1 cellular context compared by ENCODE assay signal in the genomic region with DNA sequence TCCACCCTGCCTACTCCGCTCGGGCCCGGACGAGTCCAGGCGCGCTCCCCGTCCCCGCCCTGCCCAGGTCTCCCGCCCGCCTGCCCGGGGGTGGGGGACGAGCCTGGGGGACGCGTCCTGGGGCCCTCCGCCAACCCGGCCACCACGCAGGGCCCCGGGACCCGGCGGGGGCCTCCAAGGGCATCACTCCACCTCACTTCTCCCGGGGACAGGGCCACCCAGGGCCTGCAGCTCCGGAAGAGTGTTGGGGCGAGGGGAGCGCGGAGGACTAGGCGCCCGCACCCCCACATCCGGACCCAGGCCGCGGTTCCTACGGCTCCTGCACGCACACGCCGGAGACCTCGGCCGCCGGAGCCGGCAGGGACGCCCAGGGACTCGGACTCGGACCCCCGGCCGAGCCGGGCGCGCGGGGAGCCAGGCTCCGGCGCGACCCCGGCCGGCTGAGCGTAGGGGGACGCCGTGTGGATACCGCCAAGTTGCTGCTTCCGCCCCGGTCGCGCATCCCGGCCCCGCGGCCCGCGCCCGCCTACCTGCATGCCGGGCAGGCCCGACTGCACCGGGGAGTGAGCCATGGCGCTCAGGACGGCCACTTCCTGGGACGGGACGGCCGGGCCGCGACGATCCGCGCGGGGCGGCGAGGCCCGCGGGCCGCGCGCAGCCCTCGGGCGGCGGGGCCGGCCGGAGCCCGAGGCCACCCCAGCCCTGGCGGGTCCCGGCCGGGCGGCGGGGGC.
TF ChIP-seq lines count a peak whose summit lies in the region.

No MANE protein-coding gene starts in this region.

TF ChIP-seq in HepG2, 621 proteins besides CTCF, POLR2A, EP300 and RAD21 (continued from another document and continues in another):
- TF ChIP-seq, protein P1, sequence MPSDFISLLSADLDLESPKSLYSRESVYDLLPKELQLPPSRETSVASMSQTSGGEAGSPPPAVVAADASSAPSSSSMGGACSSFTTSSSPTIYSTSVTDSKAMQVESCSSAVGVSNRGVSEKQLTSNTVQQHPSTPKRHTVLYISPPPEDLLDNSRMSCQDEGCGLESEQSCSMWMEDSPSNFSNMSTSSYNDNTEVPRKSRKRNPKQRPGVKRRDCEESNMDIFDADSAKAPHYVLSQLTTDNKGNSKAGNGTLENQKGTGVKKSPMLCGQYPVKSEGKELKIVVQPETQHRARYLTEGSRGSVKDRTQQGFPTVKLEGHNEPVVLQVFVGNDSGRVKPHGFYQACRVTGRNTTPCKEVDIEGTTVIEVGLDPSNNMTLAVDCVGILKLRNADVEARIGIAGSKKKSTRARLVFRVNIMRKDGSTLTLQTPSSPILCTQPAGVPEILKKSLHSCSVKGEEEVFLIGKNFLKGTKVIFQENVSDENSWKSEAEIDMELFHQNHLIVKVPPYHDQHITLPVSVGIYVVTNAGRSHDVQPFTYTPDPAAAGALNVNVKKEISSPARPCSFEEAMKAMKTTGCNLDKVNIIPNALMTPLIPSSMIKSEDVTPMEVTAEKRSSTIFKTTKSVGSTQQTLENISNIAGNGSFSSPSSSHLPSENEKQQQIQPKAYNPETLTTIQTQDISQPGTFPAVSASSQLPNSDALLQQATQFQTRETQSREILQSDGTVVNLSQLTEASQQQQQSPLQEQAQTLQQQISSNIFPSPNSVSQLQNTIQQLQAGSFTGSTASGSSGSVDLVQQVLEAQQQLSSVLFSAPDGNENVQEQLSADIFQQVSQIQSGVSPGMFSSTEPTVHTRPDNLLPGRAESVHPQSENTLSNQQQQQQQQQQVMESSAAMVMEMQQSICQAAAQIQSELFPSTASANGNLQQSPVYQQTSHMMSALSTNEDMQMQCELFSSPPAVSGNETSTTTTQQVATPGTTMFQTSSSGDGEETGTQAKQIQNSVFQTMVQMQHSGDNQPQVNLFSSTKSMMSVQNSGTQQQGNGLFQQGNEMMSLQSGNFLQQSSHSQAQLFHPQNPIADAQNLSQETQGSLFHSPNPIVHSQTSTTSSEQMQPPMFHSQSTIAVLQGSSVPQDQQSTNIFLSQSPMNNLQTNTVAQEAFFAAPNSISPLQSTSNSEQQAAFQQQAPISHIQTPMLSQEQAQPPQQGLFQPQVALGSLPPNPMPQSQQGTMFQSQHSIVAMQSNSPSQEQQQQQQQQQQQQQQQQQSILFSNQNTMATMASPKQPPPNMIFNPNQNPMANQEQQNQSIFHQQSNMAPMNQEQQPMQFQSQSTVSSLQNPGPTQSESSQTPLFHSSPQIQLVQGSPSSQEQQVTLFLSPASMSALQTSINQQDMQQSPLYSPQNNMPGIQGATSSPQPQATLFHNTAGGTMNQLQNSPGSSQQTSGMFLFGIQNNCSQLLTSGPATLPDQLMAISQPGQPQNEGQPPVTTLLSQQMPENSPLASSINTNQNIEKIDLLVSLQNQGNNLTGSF (CRISPR knock-in tag; IDR thresholded peaks at IDR 0.05): no peak
- peak; percentile 44; the same call in 1 of the 2 replicates for TF ChIP-seq NFKB2 (CRISPR knock-in tag; IDR thresholded peaks at IDR 0.05; ENCODE audit: borderline replicate concordance)
- TF ChIP-seq, protein P2, sequence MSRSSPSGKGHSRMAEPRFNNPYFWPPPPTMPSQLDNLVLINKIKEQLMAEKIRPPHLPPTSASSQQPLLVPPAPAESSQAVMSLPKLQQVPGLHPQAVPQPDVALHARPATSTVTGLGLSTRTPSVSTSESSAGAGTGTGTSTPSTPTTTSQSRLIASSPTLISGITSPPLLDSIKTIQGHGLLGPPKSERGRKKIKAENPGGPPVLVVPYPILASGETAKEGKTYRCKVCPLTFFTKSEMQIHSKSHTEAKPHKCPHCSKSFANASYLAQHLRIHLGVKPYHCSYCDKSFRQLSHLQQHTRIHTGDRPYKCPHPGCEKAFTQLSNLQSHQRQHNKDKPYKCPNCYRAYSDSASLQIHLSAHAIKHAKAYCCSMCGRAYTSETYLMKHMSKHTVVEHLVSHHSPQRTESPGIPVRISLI (CRISPR knock-in tag; IDR thresholded peaks at IDR 0.05; ENCODE audit: borderline replicate concordance): no peak
- TF ChIP-seq, protein P3, sequence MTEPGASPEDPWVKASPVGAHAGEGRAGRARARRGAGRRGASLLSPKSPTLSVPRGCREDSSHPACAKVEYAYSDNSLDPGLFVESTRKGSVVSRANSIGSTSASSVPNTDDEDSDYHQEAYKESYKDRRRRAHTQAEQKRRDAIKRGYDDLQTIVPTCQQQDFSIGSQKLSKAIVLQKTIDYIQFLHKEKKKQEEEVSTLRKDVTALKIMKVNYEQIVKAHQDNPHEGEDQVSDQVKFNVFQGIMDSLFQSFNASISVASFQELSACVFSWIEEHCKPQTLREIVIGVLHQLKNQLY (CRISPR knock-in tag; IDR thresholded peaks at IDR 0.05): no peak
- TF ChIP-seq MAFF (IDR thresholded peaks at IDR 0.05; ENCODE audit: low read depth, low read length): no peak
- TF ChIP-seq NFKBIZ (CRISPR knock-in tag; IDR thresholded peaks at IDR 0.05): no peak
- TF ChIP-seq ZFP41 (CRISPR knock-in tag; IDR thresholded peaks at IDR 0.05; ENCODE audit: borderline replicate concordance): no peak
- TF ChIP-seq SMYD3 (CRISPR knock-in tag; IDR thresholded peaks at IDR 0.05): no peak
- TF ChIP-seq YEATS4 (CRISPR knock-in tag; IDR thresholded peaks at IDR 0.05; ENCODE audit: borderline replicate concordance): no peak; the same call in 1 of the 2 replicates
- no peak for TF ChIP-seq ZMAT3 (CRISPR knock-in tag; conservative IDR thresholded peaks at IDR 0.05)
- TF ChIP-seq RBAK (CRISPR knock-in tag; IDR thresholded peaks at IDR 0.05): no peak
- no peak for TF ChIP-seq ONECUT2 (CRISPR knock-in tag; IDR thresholded peaks at IDR 0.05)
- TF ChIP-seq ZKSCAN8 (CRISPR knock-in tag; IDR thresholded peaks at IDR 0.05; ENCODE audit: borderline replicate concordance): no peak
- no peak for TF ChIP-seq SNAI1 (CRISPR knock-in tag; IDR thresholded peaks at IDR 0.05; ENCODE audit: borderline replicate concordance)
- no peak for TF ChIP-seq ZSCAN12 (CRISPR knock-in tag; IDR thresholded peaks at IDR 0.05)
- TF ChIP-seq ZNF713 (CRISPR knock-in tag; IDR thresholded peaks at IDR 0.05): no peak
- TF ChIP-seq HDAC6 (IDR thresholded peaks at IDR 0.05; ENCODE audit: low read depth, low read length): no peak
- TF ChIP-seq SAFB2 (CRISPR knock-in tag; IDR thresholded peaks at IDR 0.05; ENCODE audit: borderline replicate concordance, low read depth): no peak
- TF ChIP-seq ATF1 (CRISPR knock-in tag; IDR thresholded peaks at IDR 0.05): no peak
- TF ChIP-seq ZNF776 (CRISPR knock-in tag; IDR thresholded peaks at IDR 0.05): no peak
- TF ChIP-seq REPIN1 (CRISPR knock-in tag; IDR thresholded peaks at IDR 0.05; ENCODE audit: borderline replicate concordance, low read depth): no peak
- TF ChIP-seq GLI4 (CRISPR knock-in tag; IDR thresholded peaks at IDR 0.05; ENCODE audit: borderline replicate concordance): no peak
- peak; percentile 12 for TF ChIP-seq YY1 (IDR thresholded peaks at IDR 0.05; ENCODE audit: insufficient read depth, insufficient replicate concordance, low read depth, low read length)
- TF ChIP-seq ZNF260 (CRISPR knock-in tag; IDR thresholded peaks at IDR 0.05; ENCODE audit: borderline replicate concordance, low read depth): no peak
- TF ChIP-seq TCF7L2 (IDR thresholded peaks at IDR 0.05; ENCODE audit: low read depth, low read length): no peak
- no peak for TF ChIP-seq SNRNP70 (IDR thresholded peaks at IDR 0.05; ENCODE audit: low read depth, low read length)
- TF ChIP-seq ZNF10 (CRISPR knock-in tag; IDR thresholded peaks at IDR 0.05; ENCODE audit: borderline replicate concordance, low read depth): no peak
- no peak for TF ChIP-seq ARHGAP35 (CRISPR knock-in tag; IDR thresholded peaks at IDR 0.05; ENCODE audit: borderline replicate concordance)
- TF ChIP-seq ZNF124 (CRISPR knock-in tag; IDR thresholded peaks at IDR 0.05): no peak
- no peak for TF ChIP-seq SRSF4 (IDR thresholded peaks at IDR 0.05; ENCODE audit: low read depth, low read length, poor library complexity, severe bottlenecking)
- TF ChIP-seq EEA1 (CRISPR knock-in tag; IDR thresholded peaks at IDR 0.05; ENCODE audit: borderline replicate concordance): 0 out of 2 replicates have a peak, but pooled peaks have one; percentile 37
- TF ChIP-seq ZNF75D (CRISPR knock-in tag; IDR thresholded peaks at IDR 0.05; ENCODE audit: borderline replicate concordance): no peak
- no peak for TF ChIP-seq ZNF614 (CRISPR knock-in tag; IDR thresholded peaks at IDR 0.05; ENCODE audit: borderline replicate concordance)
- TF ChIP-seq HNRNPK (IDR thresholded peaks at IDR 0.05; ENCODE audit: low read depth, low read length, poor library complexity, severe bottlenecking): no peak
- TF ChIP-seq PHB2 (IDR thresholded peaks at IDR 0.05; ENCODE audit: partially characterized antibody): no peak
- TF ChIP-seq FOXK1 (CRISPR knock-in tag; IDR thresholded peaks at IDR 0.05; ENCODE audit: borderline replicate concordance, low read depth): no peak
- no peak for TF ChIP-seq ZNF615 (CRISPR knock-in tag; IDR thresholded peaks at IDR 0.05; ENCODE audit: borderline replicate concordance)
- TF ChIP-seq JUNB (CRISPR knock-in tag; IDR thresholded peaks at IDR 0.05; ENCODE audit: borderline replicate concordance): no peak
- TF ChIP-seq, protein P4, sequence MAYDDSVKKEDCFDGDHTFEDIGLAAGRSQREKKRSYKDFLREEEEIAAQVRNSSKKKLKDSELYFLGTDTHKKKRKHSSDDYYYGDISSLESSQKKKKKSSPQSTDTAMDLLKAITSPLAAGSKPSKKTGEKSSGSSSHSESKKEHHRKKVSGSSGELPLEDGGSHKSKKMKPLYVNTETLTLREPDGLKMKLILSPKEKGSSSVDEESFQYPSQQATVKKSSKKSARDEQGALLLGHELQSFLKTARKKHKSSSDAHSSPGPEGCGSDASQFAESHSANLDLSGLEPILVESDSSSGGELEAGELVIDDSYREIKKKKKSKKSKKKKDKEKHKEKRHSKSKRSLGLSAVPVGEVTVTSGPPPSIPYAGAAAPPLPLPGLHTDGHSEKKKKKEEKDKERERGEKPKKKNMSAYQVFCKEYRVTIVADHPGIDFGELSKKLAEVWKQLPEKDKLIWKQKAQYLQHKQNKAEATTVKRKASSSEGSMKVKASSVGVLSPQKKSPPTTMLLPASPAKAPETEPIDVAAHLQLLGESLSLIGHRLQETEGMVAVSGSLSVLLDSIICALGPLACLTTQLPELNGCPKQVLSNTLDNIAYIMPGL (CRISPR knock-in tag; IDR thresholded peaks at IDR 0.05; ENCODE audit: borderline replicate concordance in 1 of 2, low read depth in 1 of 2): peak in 1 of 2 experiments; percentile 42; a peak in 1 of 4 replicates
- no peak for TF ChIP-seq U2AF1 (optimal IDR thresholded peaks at IDR 0.05; ENCODE audit: low read depth, low read length)
- TF ChIP-seq PITX1 (CRISPR knock-in tag; IDR thresholded peaks at IDR 0.05): no peak
- no peak for TF ChIP-seq ZNF251 (CRISPR knock-in tag; IDR thresholded peaks at IDR 0.05)
- no peak for TF ChIP-seq HOXD1 (CRISPR knock-in tag; IDR thresholded peaks at IDR 0.05)
- TF ChIP-seq, protein P5, sequence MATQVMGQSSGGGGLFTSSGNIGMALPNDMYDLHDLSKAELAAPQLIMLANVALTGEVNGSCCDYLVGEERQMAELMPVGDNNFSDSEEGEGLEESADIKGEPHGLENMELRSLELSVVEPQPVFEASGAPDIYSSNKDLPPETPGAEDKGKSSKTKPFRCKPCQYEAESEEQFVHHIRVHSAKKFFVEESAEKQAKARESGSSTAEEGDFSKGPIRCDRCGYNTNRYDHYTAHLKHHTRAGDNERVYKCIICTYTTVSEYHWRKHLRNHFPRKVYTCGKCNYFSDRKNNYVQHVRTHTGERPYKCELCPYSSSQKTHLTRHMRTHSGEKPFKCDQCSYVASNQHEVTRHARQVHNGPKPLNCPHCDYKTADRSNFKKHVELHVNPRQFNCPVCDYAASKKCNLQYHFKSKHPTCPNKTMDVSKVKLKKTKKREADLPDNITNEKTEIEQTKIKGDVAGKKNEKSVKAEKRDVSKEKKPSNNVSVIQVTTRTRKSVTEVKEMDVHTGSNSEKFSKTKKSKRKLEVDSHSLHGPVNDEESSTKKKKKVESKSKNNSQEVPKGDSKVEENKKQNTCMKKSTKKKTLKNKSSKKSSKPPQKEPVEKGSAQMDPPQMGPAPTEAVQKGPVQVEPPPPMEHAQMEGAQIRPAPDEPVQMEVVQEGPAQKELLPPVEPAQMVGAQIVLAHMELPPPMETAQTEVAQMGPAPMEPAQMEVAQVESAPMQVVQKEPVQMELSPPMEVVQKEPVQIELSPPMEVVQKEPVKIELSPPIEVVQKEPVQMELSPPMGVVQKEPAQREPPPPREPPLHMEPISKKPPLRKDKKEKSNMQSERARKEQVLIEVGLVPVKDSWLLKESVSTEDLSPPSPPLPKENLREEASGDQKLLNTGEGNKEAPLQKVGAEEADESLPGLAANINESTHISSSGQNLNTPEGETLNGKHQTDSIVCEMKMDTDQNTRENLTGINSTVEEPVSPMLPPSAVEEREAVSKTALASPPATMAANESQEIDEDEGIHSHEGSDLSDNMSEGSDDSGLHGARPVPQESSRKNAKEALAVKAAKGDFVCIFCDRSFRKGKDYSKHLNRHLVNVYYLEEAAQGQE (IDR thresholded peaks at IDR 0.05; ENCODE audit: borderline replicate concordance in 1 of 2, low read depth in 1 of 2, low read length in 2 of 2): no peak
- TF ChIP-seq HNF4G (IDR thresholded peaks at IDR 0.05; ENCODE audit: borderline replicate concordance, low read depth, low read length): no peak
- TF ChIP-seq HNF4G (CRISPR knock-in tag; IDR thresholded peaks at IDR 0.05; ENCODE audit: borderline replicate concordance, low read depth): no peak
- no peak for TF ChIP-seq ZC3H4 (CRISPR knock-in tag; IDR thresholded peaks at IDR 0.05; ENCODE audit: borderline replicate concordance)
- no peak for TF ChIP-seq JARID2 (CRISPR knock-in tag; IDR thresholded peaks at IDR 0.05; ENCODE audit: insufficient replicate concordance)
- TF ChIP-seq ZKSCAN5 (CRISPR knock-in tag; IDR thresholded peaks at IDR 0.05): no peak
- TF ChIP-seq, protein P6, sequence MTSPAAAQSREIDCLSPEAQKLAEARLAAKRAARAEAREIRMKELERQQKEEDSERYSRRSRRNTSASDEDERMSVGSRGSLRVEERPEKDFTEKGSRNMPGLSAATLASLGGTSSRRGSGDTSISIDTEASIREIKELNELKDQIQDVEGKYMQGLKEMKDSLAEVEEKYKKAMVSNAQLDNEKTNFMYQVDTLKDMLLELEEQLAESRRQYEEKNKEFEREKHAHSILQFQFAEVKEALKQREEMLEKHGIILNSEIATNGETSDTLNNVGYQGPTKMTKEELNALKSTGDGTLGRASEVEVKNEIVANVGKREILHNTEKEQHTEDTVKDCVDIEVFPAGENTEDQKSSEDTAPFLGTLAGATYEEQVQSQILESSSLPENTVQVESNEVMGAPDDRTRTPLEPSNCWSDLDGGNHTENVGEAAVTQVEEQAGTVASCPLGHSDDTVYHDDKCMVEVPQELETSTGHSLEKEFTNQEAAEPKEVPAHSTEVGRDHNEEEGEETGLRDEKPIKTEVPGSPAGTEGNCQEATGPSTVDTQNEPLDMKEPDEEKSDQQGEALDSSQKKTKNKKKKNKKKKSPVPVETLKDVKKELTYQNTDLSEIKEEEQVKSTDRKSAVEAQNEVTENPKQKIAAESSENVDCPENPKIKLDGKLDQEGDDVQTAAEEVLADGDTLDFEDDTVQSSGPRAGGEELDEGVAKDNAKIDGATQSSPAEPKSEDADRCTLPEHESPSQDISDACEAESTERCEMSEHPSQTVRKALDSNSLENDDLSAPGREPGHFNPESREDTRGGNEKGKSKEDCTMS (CRISPR knock-in tag; conservative IDR thresholded peaks at IDR 0.05): no peak
